In the genomic region with DNA sequence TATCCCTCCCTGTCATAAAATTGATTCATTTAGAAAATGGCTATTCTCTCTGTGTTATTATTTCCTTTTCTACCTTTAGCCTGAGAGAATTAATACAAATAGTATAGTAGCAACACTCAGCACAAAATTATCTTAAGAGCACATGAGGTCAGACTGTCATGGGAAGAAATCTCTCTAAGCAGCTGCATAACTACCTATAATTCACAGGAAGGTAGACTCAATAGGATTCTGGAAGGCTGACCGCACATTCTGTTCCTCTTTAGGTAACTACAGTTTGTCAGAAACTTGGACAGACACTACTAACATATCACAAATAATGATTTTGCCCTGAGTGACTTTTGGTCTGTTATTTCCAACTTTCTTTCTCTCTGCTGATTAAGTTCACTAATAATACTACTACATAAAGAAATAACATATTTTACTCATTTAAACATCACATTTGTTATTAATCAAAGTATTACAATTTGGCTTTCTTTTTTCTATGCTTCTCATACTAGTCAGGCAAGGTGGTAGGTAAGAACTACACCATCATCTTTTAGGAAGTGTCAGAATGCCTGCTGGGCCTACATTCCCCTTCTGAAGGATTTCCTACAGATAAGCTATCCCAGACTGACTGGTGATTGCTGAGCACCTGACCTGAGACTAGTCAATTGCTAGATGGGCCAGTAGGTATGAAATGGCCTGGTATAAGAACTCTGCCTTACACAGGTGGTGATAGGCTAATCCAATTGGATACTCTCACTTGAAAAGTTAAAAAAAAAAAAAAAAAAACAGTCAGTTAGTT, we compare ENCODE assay signal across 17 cellular contexts.
A peak's percentile ranks its signal among the peaks of the same experiment; 100 is the strongest.
DNase-seq lines count a peak whose midpoint lies in the region; ATAC-seq and TF ChIP-seq lines count a peak whose summit lies in the region.
"Had no signal": no experiment of that assay in that cellular context is flagged by ENCODE, and none has a peak within 500 bp of the region (broad histone marks: within the 10 kb centered on the region; RNA-seq: fewer than 3 reads in every experiment).

No MANE protein-coding gene starts in this region.

- H3K4ac ChIP-seq in mesendoderm (ENCODE audit: low read depth, low read length), result no peak overlapping the region

- no peak overlapping the region for H2BK15ac ChIP-seq in mesendoderm (replicated peaks; ENCODE audit: low read depth)

- H2AK5ac ChIP-seq in mesendoderm (ENCODE audit: low read length), result no peak overlapping the region

- H3K27me3 ChIP-seq in endodermal cell (ENCODE audit: control insufficient read depth, insufficient read depth, low read length, poor library complexity, severe bottlenecking), result no peaks in the 10 kb centered on the region
- no peaks in the 10 kb centered on the region for H3K27me3 ChIP-seq in mesendoderm (ENCODE audit: insufficient read depth, low read length, poor library complexity)
- H3K27me3 ChIP-seq: BLaER1 had no signal

- H2BK120ac ChIP-seq in mesendoderm (ENCODE audit: low read depth, low read length), result no peak overlapping the region

- no peaks in the 10 kb centered on the region for H3K36me3 ChIP-seq in endodermal cell (ENCODE audit: control insufficient read depth, insufficient read depth, low read length)
- no peaks in the 10 kb centered on the region for H3K36me3 ChIP-seq in mesendoderm (ENCODE audit: control insufficient read depth, insufficient read depth, low read length)
- H3K36me3 ChIP-seq: BLaER1 had no signal

- H3K27ac ChIP-seq in endodermal cell (ENCODE audit: low read depth, low read length) (no peak overlapping the region), mesendoderm (ENCODE audit: low read depth, low read length) (no peak overlapping the region)
- H3K27ac ChIP-seq: 22Rv1, BLaER1 had no signal

- H3K56ac ChIP-seq in mesendoderm (ENCODE audit: low read length), result no peak overlapping the region

- H3K4me3 ChIP-seq in endodermal cell (ENCODE audit: low read length) (no peak overlapping the region), mesendoderm (ENCODE audit: low read length) (no peak overlapping the region)
- H3K4me3 ChIP-seq: BLaER1, GM23338 had no signal

- no peak overlapping the region for H3K27ac Mint-ChIP-seq in endodermal cell
- no peak overlapping the region for H3K27ac Mint-ChIP-seq in activated T-helper 1 cell treated with anti-CD3 and anti-CD28 coated beads, Interleukin-12 subunit alpha, Interleukin-12 subunit beta, Interleukin-2, Interleukin-4 antibody, amounts not matched to agents 30 ng/mL and 10 ng/mL and 1 ng/mL, durations not matched to agents 14 hours and 24 hours and 36 hours
- H3K27ac Mint-ChIP-seq: B cell; CD14-positive monocyte; CD4-positive, alpha-beta T cell; CD8-positive, alpha-beta memory T cell; GM23338; H9 had no signal

- H2BK5ac ChIP-seq in mesendoderm (ENCODE audit: low read length), result no peak overlapping the region

- H3K23ac ChIP-seq in mesendoderm (ENCODE audit: low read length), result no peak overlapping the region

- H3K18ac ChIP-seq in mesendoderm (ENCODE audit: low read length), result no peak overlapping the region

- no peaks in the 10 kb centered on the region for H3K79me2 ChIP-seq in mesendoderm (ENCODE audit: control insufficient read depth, insufficient read depth, low read length)

- H3K4me1 ChIP-seq in endodermal cell (ENCODE audit: control insufficient read depth, insufficient read depth, low read length), result no peaks in the 10 kb centered on the region
- no peaks in the 10 kb centered on the region for H3K4me1 ChIP-seq in mesendoderm (ENCODE audit: control insufficient read depth, low read depth, low read length)
- H3K4me1 ChIP-seq: BLaER1 had no signal

- H3K36me3 Mint-ChIP-seq in endodermal cell (ENCODE audit: low read depth), result no peaks in the 10 kb centered on the region
- no peaks in the 10 kb centered on the region for H3K36me3 Mint-ChIP-seq in activated T-helper 1 cell treated with anti-CD3 and anti-CD28 coated beads, Interleukin-12 subunit alpha, Interleukin-12 subunit beta, Interleukin-2, Interleukin-4 antibody, amounts not matched to agents 30 ng/mL and 10 ng/mL and 1 ng/mL, durations not matched to agents 14 hours and 24 hours and 36 hours (ENCODE audit: low read depth)
- H3K36me3 Mint-ChIP-seq: CD14-positive monocyte; CD8-positive, alpha-beta memory T cell had no signal

- H3K4me2 ChIP-seq in mesendoderm (ENCODE audit: low read length), result no peak overlapping the region
- H3K4me2 ChIP-seq: BLaER1, GM23338 had no signal

- no peaks in the 10 kb centered on the region for H3K9me3 Mint-ChIP-seq in endodermal cell
- no peaks in the 10 kb centered on the region for H3K9me3 Mint-ChIP-seq in activated T-helper 1 cell treated with anti-CD3 and anti-CD28 coated beads, Interleukin-12 subunit alpha, Interleukin-12 subunit beta, Interleukin-2, Interleukin-4 antibody, amounts not matched to agents 30 ng/mL and 10 ng/mL and 1 ng/mL, durations not matched to agents 14 hours and 24 hours and 36 hours
- H3K9me3 Mint-ChIP-seq: GM23338, H9 had no signal

- intact Hi-C loops in activated T-helper 1 cell treated with anti-CD3 and anti-CD28 coated beads, Interleukin-12 subunit alpha, Interleukin-12 subunit beta, Interleukin-2, Interleukin-4 antibody, amounts not matched to agents 30 ng/mL and 10 ng/mL and 1 ng/mL, durations not matched to agents 14 hours and 24 hours and 36 hours (cut with micrococcal nuclease), result no loop called here

- H3K4me3 Mint-ChIP-seq in endodermal cell, result no peak overlapping the region
- no peak overlapping the region for H3K4me3 Mint-ChIP-seq in activated T-helper 1 cell treated with anti-CD3 and anti-CD28 coated beads, Interleukin-12 subunit alpha, Interleukin-12 subunit beta, Interleukin-2, Interleukin-4 antibody, amounts not matched to agents 30 ng/mL and 10 ng/mL and 1 ng/mL, durations not matched to agents 14 hours and 24 hours and 36 hours
- H3K4me3 Mint-ChIP-seq: B cell; CD14-positive monocyte; CD4-positive, alpha-beta T cell; CD8-positive, alpha-beta memory T cell; GM23338; H9 had no signal

- no peaks in the 10 kb centered on the region for H3K9me3 ChIP-seq in endodermal cell (ENCODE audit: control insufficient read depth, low read length)
- H3K9me3 ChIP-seq: BLaER1 had no signal

- no peaks in the 10 kb centered on the region for H3K79me1 ChIP-seq in mesendoderm (ENCODE audit: low read length)

- H3K4me1 Mint-ChIP-seq in endodermal cell, result peaks cover 4% of the 10 kb centered on the region
- H3K4me1 Mint-ChIP-seq in activated T-helper 1 cell treated with anti-CD3 and anti-CD28 coated beads, Interleukin-12 subunit alpha, Interleukin-12 subunit beta, Interleukin-2, Interleukin-4 antibody, amounts not matched to agents 30 ng/mL and 10 ng/mL and 1 ng/mL, durations not matched to agents 14 hours and 24 hours and 36 hours (ENCODE audit: low read depth), result no peaks in the 10 kb centered on the region
- H3K4me1 Mint-ChIP-seq: CD14-positive monocyte; CD8-positive, alpha-beta memory T cell had no signal

- H3K27me3 Mint-ChIP-seq in endodermal cell (ENCODE audit: insufficient read depth), result no peaks in the 10 kb centered on the region
- H3K27me3 Mint-ChIP-seq in activated T-helper 1 cell treated with anti-CD3 and anti-CD28 coated beads, Interleukin-12 subunit alpha, Interleukin-12 subunit beta, Interleukin-2, Interleukin-4 antibody, amounts not matched to agents 30 ng/mL and 10 ng/mL and 1 ng/mL, durations not matched to agents 14 hours and 24 hours and 36 hours (ENCODE audit: insufficient read depth), result no peaks in the 10 kb centered on the region
- H3K27me3 Mint-ChIP-seq: B cell; CD4-positive, alpha-beta T cell; CD8-positive, alpha-beta memory T cell had no signal

- DNase-seq in DMS53 (lab: John Stamatoyannopoulos, UW), result peak; percentile 47
- peak; percentile 49 for DNase-seq in endodermal cell
- peak; percentile 65 for DNase-seq in mesendoderm
- no peak for DNase-seq in activated T-helper 1 cell treated with anti-CD3 and anti-CD28 coated beads, Interleukin-12 subunit alpha, Interleukin-12 subunit beta, Interleukin-2, Interleukin-4 antibody, amounts not matched to agents 30 ng/mL and 10 ng/mL and 1 ng/mL, durations not matched to agents 14 hours and 24 hours and 36 hours (ENCODE audit: low spot score)
- no peak for DNase-seq in NOMO-1 treated with DMSO at 0.1 percent for 48 hours (lab: John Stamatoyannopoulos, UW; ENCODE audit: unreplicated experiment)
- DNase-seq: CD4-positive, alpha-beta T cell; CD8-positive, alpha-beta memory T cell; DMS 273 treated with DMSO at 0.1 percent for 48 hours; DND-41; H9 had no signal

- no peak overlapping the region for H4K8ac ChIP-seq in mesendoderm (ENCODE audit: low read depth, low read length)

- TF ChIP-seq CTCF in endodermal cell (conservative IDR thresholded peaks at IDR 0.05), result no peak

- 88 to 92% methylated on average over 1 of the region's 1 CpG for WGBS in endodermal cell (ENCODE audit: insufficient coverage in 1 of 2, insufficient read length in 1 of 2), 2 experiments
- WGBS in mesendoderm (ENCODE audit: extremely low coverage, insufficient coverage, low lambda C conversion rate), result no CpG with 5 or more reads among the region's 1 CpG

- no peak overlapping the region for H4K5ac ChIP-seq in mesendoderm (ENCODE audit: low read length)

- H3K9ac ChIP-seq in endodermal cell (ENCODE audit: extremely low read depth, low read length, poor library complexity, severe bottlenecking) (no peak overlapping the region), mesendoderm (ENCODE audit: low read length) (no peak overlapping the region)
- H3K9ac ChIP-seq: BLaER1 had no signal

- ATAC-seq in GM18867 (IDR thresholded peaks at IDR 0.05; ENCODE audit: unreplicated experiment), result no peak
- ATAC-seq: GM23338, HCT116 had no signal

Comparison
In these comparisons a context has a peak if more than half of its experiments do, and no peak if none do; other contexts are left out.
1. DNase-seq: peak in DMS53 (single experiment), endodermal cell (single experiment) and mesendoderm (single experiment); none in activated T-helper 1 cell treated with anti-CD3 and anti-CD28 coated beads, Interleukin-12 subunit alpha, Interleukin-12 subunit beta, Interleukin-2, Interleukin-4 antibody, amounts not matched to agents 30 ng/mL and 10 ng/mL and 1 ng/mL, durations not matched to agents 14 hours and 24 hours and 36 hours (single experiment) and NOMO-1 treated with DMSO at 0.1 percent for 48 hours (single experiment).